20 cellular contexts compared by ENCODE assay signal in the genomic region with DNA sequence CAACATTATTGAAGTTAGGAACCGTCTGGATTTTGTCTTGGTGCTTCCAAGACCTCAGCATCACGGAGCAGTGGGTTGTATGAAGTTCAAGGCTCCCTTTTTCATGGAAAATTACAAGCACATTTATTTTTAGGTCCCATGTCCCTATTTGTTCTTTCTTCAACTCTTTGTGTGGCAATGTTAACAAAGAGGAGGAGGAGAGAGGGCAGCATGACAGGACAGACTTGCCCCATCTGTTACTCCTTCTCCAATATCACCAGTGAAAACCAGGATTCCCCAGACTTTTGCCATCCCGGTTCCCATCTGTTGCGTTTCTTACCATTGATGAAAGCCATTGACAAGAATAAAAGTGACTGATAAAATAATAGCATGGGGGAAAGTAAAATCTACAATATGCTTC. TPM values are rescaled to one million over a fixed set of nuclear protein-coding genes. Genes with fewer than 3 reads are reported as not detected.
A peak's percentile ranks its signal among the peaks of the same experiment; 100 is the strongest.
DNase-seq lines count a peak whose midpoint lies in the region; TF ChIP-seq lines count a peak whose summit lies in the region.
"Had no signal": no experiment of that assay in that cellular context is flagged by ENCODE, and none has a peak within 500 bp of the region (broad histone marks: within the 10 kb centered on the region; RNA-seq: fewer than 3 reads in every experiment).

No MANE protein-coding gene starts in this region.

- H3K9me2 ChIP-seq in Karpas-422 (replicated peaks; ENCODE audit: insufficient read depth, low read length) (no peaks in the 10 kb centered on the region), SK-N-SH (no peaks in the 10 kb centered on the region)

- DNase-seq in Karpas-422, result no peak
- peak; percentile 71 for DNase-seq in NCI-H524 treated with DMSO at 0.1 percent for 48 hours (lab: John Stamatoyannopoulos, UW)
- DNase-seq in glutamatergic neuron, result no peak
- no peak for DNase-seq in type B pancreatic cell (ENCODE audit: extremely low spot score, unreplicated experiment)
- no peak for DNase-seq in 8988T
- no peak for DNase-seq in SK-N-SH
- DNase-seq in GM19238 (ENCODE audit: insufficient read length, low spot score), result no peak
- DNase-seq: CD4-positive, alpha-beta T cell; COR-L47; DMS153; HCEC 1CT; KG1; NCI-H1092 treated with DMSO at 0.1 percent for 48 hours; NCI-H1436 treated with DMSO at 0.1 percent for 48 hours; NCI-H2029 treated with DMSO at 0.1 percent for 48 hours; NK-92 treated with Interleukin-12 subunit alpha and Interleukin-12 subunit beta, amount 100 ng/mL, for 24 hours; Peyer's patch had no signal

- H2AFZ ChIP-seq in Karpas-422 (ENCODE audit: low read length) (no peak overlapping the region), SK-N-SH (ENCODE audit: low read depth) (no peak overlapping the region)
- H2AFZ ChIP-seq: GM23338 had no signal

- no peaks in the 10 kb centered on the region for H3F3A ChIP-seq in SK-N-SH (replicated peaks; ENCODE audit: insufficient read depth)

- no peak for TF ChIP-seq EP300 in SK-N-SH (IDR thresholded peaks at IDR 0.05; ENCODE audit: borderline replicate concordance in 1 of 2, low read depth in 1 of 2, low read length in 1 of 2)

- H3K9me3 Mint-ChIP-seq in glutamatergic neuron (ENCODE audit: unreplicated experiment), result peaks cover 12% of the 10 kb centered on the region
- H3K9me3 Mint-ChIP-seq in type B pancreatic cell, result no peaks in the 10 kb centered on the region
- H3K9me3 Mint-ChIP-seq: CD4-positive, alpha-beta T cell; GM23338 had no signal

- POLR2A ChIA-PET in SK-N-SH (lab: Yijun Ruan, JAX), result no interaction called here

- CTCF ChIA-PET in SK-N-SH (lab: Yijun Ruan, JAX), result no interaction called here

- no peak overlapping the region for H3K4me3 ChIP-seq in Karpas-422 (ENCODE audit: low read length)
- no peak overlapping the region for H3K4me3 ChIP-seq in SK-N-SH (ENCODE audit: low read depth in 2 of 2, low read length in 1 of 2)
- H3K4me3 ChIP-seq: BLaER1, GM23338, Peyer's patch had no signal

- H3K27ac ChIP-seq in Karpas-422 (ENCODE audit: low read length) (peak overlapping the region; percentile 97), SK-N-SH (ENCODE audit: low read depth in 2 of 2, low read length in 1 of 2) (no peak overlapping the region)
- H3K27ac ChIP-seq: BLaER1, HL-60, Peyer's patch had no signal

- peak overlapping the region; percentile 93 for H3K27ac Mint-ChIP-seq in glutamatergic neuron (ENCODE audit: unreplicated experiment)
- H3K27ac Mint-ChIP-seq in type B pancreatic cell, result peak overlapping the region; percentile 13
- H3K27ac Mint-ChIP-seq: CD4-positive, alpha-beta T cell; GM23338 had no signal

- no peak for TF ChIP-seq RAD21 in SK-N-SH (IDR thresholded peaks at IDR 0.05; ENCODE audit: low read length)

- no peak for TF ChIP-seq CTCF in glutamatergic neuron (IDR thresholded peaks at IDR 0.05; ENCODE audit: partially characterized antibody, unreplicated experiment)
- no peak for TF ChIP-seq CTCF in type B pancreatic cell (conservative IDR thresholded peaks at IDR 0.05)
- TF ChIP-seq CTCF in SK-N-SH (IDR thresholded peaks at IDR 0.05), result no peak

- H3K79me2 ChIP-seq in Karpas-422 (ENCODE audit: low read length) (peaks cover 98% of the 10 kb centered on the region), SK-N-SH (ENCODE audit: insufficient read depth) (no peaks in the 10 kb centered on the region)

- peaks cover 9% of the 10 kb centered on the region; the same call in 1 of the 2 replicates for H4K20me1 ChIP-seq in Karpas-422 (ENCODE audit: insufficient read depth, low read depth, low read length)
- no peaks in the 10 kb centered on the region for H4K20me1 ChIP-seq in SK-N-SH (ENCODE audit: insufficient read depth)
- H4K20me1 ChIP-seq: BLaER1 had no signal

- H3K4me1 ChIP-seq in Karpas-422 (ENCODE audit: low read length), result peaks cover 98% of the 10 kb centered on the region
- H3K4me1 ChIP-seq in SK-N-SH (ENCODE audit: control insufficient read depth in 1 of 2, insufficient read depth in 2 of 2, low read depth in 1 of 2, low read length in 1 of 2), result peaks cover 0 to 17% of the 10 kb centered on the region in 2 experiments; a peak in 1 of 4 replicates
- H3K4me1 ChIP-seq: Peyer's patch had no signal

- H3K27me3 ChIP-seq in Karpas-422 (ENCODE audit: low read length), result no peaks in the 10 kb centered on the region
- no peaks in the 10 kb centered on the region for H3K27me3 ChIP-seq in SK-N-SH (ENCODE audit: insufficient read depth)
- H3K27me3 ChIP-seq: BLaER1, Peyer's patch had no signal

- H3K36me3 ChIP-seq in Karpas-422 (ENCODE audit: insufficient read depth, low read length), result peaks cover 6% of the 10 kb centered on the region; the same call in 1 of the 2 replicates
- no peaks in the 10 kb centered on the region for H3K36me3 ChIP-seq in SK-N-SH (replicated peaks in 1 of 2; ENCODE audit: control insufficient read depth in 1 of 2, insufficient read depth in 2 of 2, low read length in 1 of 2)
- H3K36me3 ChIP-seq: BLaER1, Peyer's patch had no signal

- WGBS in SK-N-SH (ENCODE audit: low lambda C conversion rate), result 88% methylated on average over 4 of the region's 4 CpGs

- H3K4me3 Mint-ChIP-seq in glutamatergic neuron (ENCODE audit: unreplicated experiment) (peak overlapping the region; percentile 65), type B pancreatic cell (no peak overlapping the region)
- H3K4me3 Mint-ChIP-seq: CD4-positive, alpha-beta T cell; GM23338 had no signal

- H3K27me3 Mint-ChIP-seq in glutamatergic neuron (ENCODE audit: unreplicated experiment) (peaks cover 16% of the 10 kb centered on the region), type B pancreatic cell (no peaks in the 10 kb centered on the region)
- H3K27me3 Mint-ChIP-seq: CD4-positive, alpha-beta T cell had no signal

- H3K36me3 Mint-ChIP-seq in glutamatergic neuron (ENCODE audit: unreplicated experiment), result peaks cover 5% of the 10 kb centered on the region
- H3K36me3 Mint-ChIP-seq in type B pancreatic cell, result peaks cover 8% of the 10 kb centered on the region

- 0 out of 2 replicates have a peak overlapping the region, but pooled peaks have one; percentile 16 for H3K9ac ChIP-seq in Karpas-422 (ENCODE audit: low read length)
- no peak overlapping the region for H3K9ac ChIP-seq in SK-N-SH
- H3K9ac ChIP-seq: BLaER1 had no signal

- H3K9me3 ChIP-seq in Karpas-422 (ENCODE audit: low read length) (no peaks in the 10 kb centered on the region), SK-N-SH (no peaks in the 10 kb centered on the region)
- H3K9me3 ChIP-seq: BLaER1, Peyer's patch had no signal

- H3K4me1 Mint-ChIP-seq in glutamatergic neuron (ENCODE audit: low read depth, unreplicated experiment) (peaks cover 61% of the 10 kb centered on the region), type B pancreatic cell (ENCODE audit: unreplicated experiment) (peaks cover 27% of the 10 kb centered on the region)

- H3K4me2 ChIP-seq in Karpas-422 (ENCODE audit: low read depth, low read length, poor library complexity, severe bottlenecking) (peak overlapping the region; percentile 26), SK-N-SH (no peak overlapping the region)
- H3K4me2 ChIP-seq: BLaER1, GM23338 had no signal

TF ChIP-seq in SK-N-SH, 30 proteins besides CTCF, POLR2A, EP300 and RAD21:
- TF ChIP-seq FOXJ3 (CRISPR knock-in tag; IDR thresholded peaks at IDR 0.05) (no peak), ELF1 (IDR thresholded peaks at IDR 0.05) (no peak)

RNA-seq across cellular contexts. Expression of a gene that starts 28.6 kb away (rescaled TPM):
- 28.8 and 63.5 TPM in 2 replicates for total RNA-seq in Karpas-422 (2014; rRNA removed; shearing (Covaris generic); ENCODE audit: low replicate concordance)
- total RNA-seq in glutamatergic neuron (ENCODE audit: unreplicated experiment) (63.9 TPM), type B pancreatic cell (ENCODE audit: low replicate concordance) (3.8 and 35.8 TPM in 2 replicates)
- 2.4 and 5.0 TPM in 2 replicates for polyA plus RNA-seq in SK-N-SH (2012; rRNA removed)
- 2.5 and 5.2 TPM in 2 replicates for polyA plus RNA-seq in SK-N-SH (2012; cell fraction: cytosol; rRNA removed)
- polyA plus RNA-seq in SK-N-SH (2012; cell fraction: nucleus; rRNA removed), result 9.3 and 11.4 TPM in 2 replicates
